Comparison of ENCODE assay signal across 14 cellular contexts in genomic region chr5:151038292-151038745, GRCh38. TPM values are rescaled to one million over a fixed set of nuclear protein-coding genes. Genes with fewer than 3 reads are reported as not detected.
DNase-seq lines count a peak whose midpoint lies in the region; ATAC-seq and TF ChIP-seq lines count a peak whose summit lies in the region.
"Had no signal": no experiment of that assay in that cellular context is flagged by ENCODE, and none has a peak within 500 bp of the region (broad histone marks: within the 10 kb centered on the region; RNA-seq: fewer than 3 reads in every experiment).

No MANE protein-coding gene starts in this region.

- no peak for TF ChIP-seq POLR2A in HCT116 (IDR thresholded peaks at IDR 0.05; ENCODE audit: borderline replicate concordance, extremely low read depth, insufficient read depth, insufficient read length)
- no peak for TF ChIP-seq POLR2A in lower leg skin (IDR thresholded peaks at IDR 0.05)

- H2BK15ac ChIP-seq in neuronal stem cell (ENCODE audit: low read length), result no peak overlapping the region

- intact Hi-C loops in HCT116 (cut with micrococcal nuclease) (no loop called here), ascending aorta (cut with DNase I) (no loop called here), lower leg skin (cut with DNase I; ENCODE audit: low total_unique reads) (no loop called here)

- no peaks in the 10 kb centered on the region for H4K20me1 ChIP-seq in HCT116 (ENCODE audit: insufficient read depth)

- H3K4me3 ChIP-seq in HCT116 (replicated peaks in 1 of 2; ENCODE audit: low read depth in 1 of 2, low read length in 2 of 2), result no peak overlapping the region
- H3K4me3 ChIP-seq in ascending aorta, result peak overlapping the region; percentile 2 to 8
- H3K4me3 ChIP-seq in liver (ENCODE audit: low read depth in 1 of 3, low read length in 3 of 3), result no peak overlapping the region
- H3K4me3 ChIP-seq in neuronal stem cell (ENCODE audit: low read length in 2 of 2), result no peak overlapping the region
- no peak overlapping the region for H3K4me3 ChIP-seq in lower leg skin (ENCODE audit: low read depth, poor library complexity, severe bottlenecking)
- H3K4me3 ChIP-seq: K562, mucosa of descending colon had no signal

- H2BK120ac ChIP-seq in neuronal stem cell (ENCODE audit: low read depth, low read length), result no peak overlapping the region

- POLR2A ChIA-PET in HCT116 (lab: Charles Lee), result interaction anchor here (0.8 kb wide), 1 partner anchor 14 kb away, joined by 3 read pairs; no protein-coding TSS in a partner anchor

- H3K4me1 Mint-ChIP-seq in stimulated activated effector memory CD8-positive, alpha-beta T cell treated with anti-CD3 and anti-CD28 coated beads, Interleukin-12 subunit alpha, Interleukin-12 subunit beta, amount 100 ng/mL, for 72 hours, result peaks cover 22% of the 10 kb centered on the region

- H3K23ac ChIP-seq in neuronal stem cell (ENCODE audit: low read depth, low read length, poor library complexity), result no peak overlapping the region

- H3K27ac ChIP-seq in HCT116 (ENCODE audit: low read depth, low read length) (no peak overlapping the region), ascending aorta (peak overlapping the region; percentile 69 to 78), liver (ENCODE audit: low read depth in 1 of 2, low read length in 2 of 2) (peak overlapping the region; percentile 70 to 90), neuronal stem cell (replicated peaks; ENCODE audit: low read length) (no peak overlapping the region)

- H3K36me3 Mint-ChIP-seq in stimulated activated effector memory CD8-positive, alpha-beta T cell treated with anti-CD3 and anti-CD28 coated beads, Interleukin-12 subunit alpha, Interleukin-12 subunit beta, amount 100 ng/mL, for 72 hours, result peaks cover 100% of the 10 kb centered on the region

- H3K79me1 ChIP-seq in neuronal stem cell (ENCODE audit: low read depth, low read length), result no peaks in the 10 kb centered on the region

- H3K9me3 Mint-ChIP-seq in stimulated activated effector memory CD8-positive, alpha-beta T cell treated with anti-CD3 and anti-CD28 coated beads, Interleukin-12 subunit alpha, Interleukin-12 subunit beta, amount 100 ng/mL, for 72 hours, result no peaks in the 10 kb centered on the region
- H3K9me3 Mint-ChIP-seq: activated T-helper 1 cell treated with anti-CD3 and anti-CD28 coated beads, Interleukin-12 subunit alpha, Interleukin-12 subunit beta, Interleukin-2, Interleukin-4 antibody, amounts not matched to agents 30 ng/mL and 10 ng/mL and 1 ng/mL, durations not matched to agents 14 hours and 24 hours and 36 hours had no signal

- no TSS peak for BruUV-seq in HCT116 (replicated peaks; lab: Mats Ljungman, UMichigan)

- H3K14ac ChIP-seq in neuronal stem cell (ENCODE audit: low read length), result no peak overlapping the region

- H4K8ac ChIP-seq in neuronal stem cell (ENCODE audit: low read depth, low read length), result no peak overlapping the region

- no peaks in the 10 kb centered on the region for H3K79me2 ChIP-seq in HCT116 (ENCODE audit: insufficient read depth, low read length)

- H3K4ac ChIP-seq in neuronal stem cell (ENCODE audit: low read length), result no peak overlapping the region

- H3K4me3 Mint-ChIP-seq in stimulated activated effector memory CD8-positive, alpha-beta T cell treated with anti-CD3 and anti-CD28 coated beads, Interleukin-12 subunit alpha, Interleukin-12 subunit beta, amount 100 ng/mL, for 72 hours, result no peak overlapping the region
- H3K4me3 Mint-ChIP-seq: activated T-helper 1 cell treated with anti-CD3 and anti-CD28 coated beads, Interleukin-12 subunit alpha, Interleukin-12 subunit beta, Interleukin-2, Interleukin-4 antibody, amounts not matched to agents 30 ng/mL and 10 ng/mL and 1 ng/mL, durations not matched to agents 14 hours and 24 hours and 36 hours had no signal

- peak overlapping the region; percentile 80 for H3K27ac Mint-ChIP-seq in stimulated activated effector memory CD8-positive, alpha-beta T cell treated with anti-CD3 and anti-CD28 coated beads, Interleukin-12 subunit alpha, Interleukin-12 subunit beta, amount 100 ng/mL, for 72 hours

- RAD21 ChIA-PET in HCT116 (lab: Charles Lee; ENCODE audit: low non-redundant PET in 1 of 2, low total read pairs in 2 of 2, uncharacterized antibody in 2 of 2, unreplicated experiment in 2 of 2), result no interaction called here

- H3K4me1 ChIP-seq in HCT116 (ENCODE audit: control insufficient read depth in 1 of 2, insufficient read depth in 2 of 2, low read length in 2 of 2) (peaks cover 4 to 62% of the 10 kb centered on the region in 2 experiments; a peak in 3 of 4 replicates), ascending aorta (peaks cover 5 to 17% of the 10 kb centered on the region in 2 donors), liver (ENCODE audit: control insufficient read depth in 4 of 4, insufficient read depth in 4 of 4, low read length in 3 of 4) (peaks cover 33 to 64% (median 59%) of the 10 kb centered on the region in 4 donors), neuronal stem cell (ENCODE audit: control insufficient read depth in 2 of 2, insufficient read depth in 1 of 2, low read depth in 1 of 2, low read length in 2 of 2) (no peaks in the 10 kb centered on the region)

- H3K9me2 ChIP-seq in HCT116 (ENCODE audit: insufficient read depth), result no peaks in the 10 kb centered on the region

- no peak overlapping the region for H2AK5ac ChIP-seq in neuronal stem cell (ENCODE audit: low read depth, low read length)

- CTCF ChIA-PET in HCT116 (lab: Charles Lee), result interaction anchor here (1.5 kb wide), 1 partner anchor 10 kb away, joined by 5 read pairs; no protein-coding TSS in a partner anchor

- no peak overlapping the region for H2AFZ ChIP-seq in HCT116 (ENCODE audit: low read depth, low read length, poor library complexity, severe bottlenecking)
- no peak overlapping the region for H2AFZ ChIP-seq in neuronal stem cell (ENCODE audit: low read length)

- 59% methylated on average over 10 of the region's 10 CpGs for WGBS in liver
- WGBS in neuronal stem cell (ENCODE audit: extremely low coverage in 2 of 2, insufficient read length in 2 of 2, insufficient replicate concordance in 1 of 2), 2 donors, result no CpG with 5 or more reads among the region's 10 CpGs
- WGBS in lower leg skin, 2 donors, result 60 to 74% methylated on average over 8 to 10 of the region's 10 CpGs

- H3K4me2 ChIP-seq in HCT116 (ENCODE audit: low read length), result peak overlapping the region; percentile 41
- H3K4me2 ChIP-seq in neuronal stem cell (ENCODE audit: insufficient read depth, low read length, poor library complexity, severe bottlenecking), result no peak overlapping the region

- H3K36me3 ChIP-seq in HCT116 (ENCODE audit: control insufficient read depth in 1 of 2, insufficient read depth in 2 of 2, low read length in 2 of 2) (peaks cover 8 to 11% of the 10 kb centered on the region in 2 experiments; a peak in 2 of 4 replicates), ascending aorta (peaks cover 69 to 80% of the 10 kb centered on the region in 2 donors), liver (ENCODE audit: control insufficient read depth in 4 of 4, insufficient read depth in 3 of 4, low read depth in 1 of 4, low read length in 3 of 4) (peaks cover 22 to 41% (median 37%) of the 10 kb centered on the region in 4 donors), neuronal stem cell (replicated peaks in 1 of 2; ENCODE audit: control insufficient read depth in 2 of 2, insufficient read depth in 2 of 2, low read length in 2 of 2) (peaks cover 23 to 74% of the 10 kb centered on the region in 2 donors)

- TF ChIP-seq CTCF in HCT116 (IDR thresholded peaks at IDR 0.05 in 2 of 3, conservative IDR thresholded peaks at IDR 0.05 in 1 of 3; ENCODE audit: borderline replicate concordance in 1 of 3, insufficient read depth in 1 of 3, low read depth in 2 of 3, low read length in 2 of 3), result no peak
- no peak for TF ChIP-seq CTCF in ascending aorta (IDR thresholded peaks at IDR 0.05)
- TF ChIP-seq CTCF in liver (IDR thresholded peaks at IDR 0.05; ENCODE audit: low read depth, low read length, missing input control), result no peak
- no peak for TF ChIP-seq CTCF in lower leg skin (IDR thresholded peaks at IDR 0.05)

- H3K9ac ChIP-seq in HCT116 (ENCODE audit: low read length) (peak overlapping the region; percentile 40), liver (ENCODE audit: low read depth in 1 of 2, low read length in 2 of 2) (peak overlapping the region in 1 of 2 donors; percentile 30), neuronal stem cell (ENCODE audit: low read depth, low read length, poor library complexity) (no peak overlapping the region)

- no peak overlapping the region for H2BK12ac ChIP-seq in neuronal stem cell (ENCODE audit: low read length)

- no peak overlapping the region for H2BK5ac ChIP-seq in neuronal stem cell (ENCODE audit: low read length)

- H3K18ac ChIP-seq in neuronal stem cell (ENCODE audit: low read length), result no peak overlapping the region

- H3K27me3 ChIP-seq in HCT116 (ENCODE audit: insufficient read depth, low read length) (no peaks in the 10 kb centered on the region), ascending aorta (no peaks in the 10 kb centered on the region), liver (ENCODE audit: control insufficient read depth in 4 of 4, insufficient read depth in 4 of 4, low read length in 3 of 4) (no peaks in the 10 kb centered on the region), neuronal stem cell (ENCODE audit: control insufficient read depth in 3 of 3, insufficient read depth in 3 of 3, low read depth in 1 of 3, low read length in 3 of 3) (no peaks in the 10 kb centered on the region)

- DNase-seq in HCT116 (ENCODE audit: low read depth, low spot score) (no peak), ascending aorta (ENCODE audit: low spot score in 2 of 2) (no peak), neuronal stem cell (ENCODE audit: low spot score) (no peak), lower leg skin (ENCODE audit: low spot score in 2 of 2) (no peak)
- no peak for DNase-seq in stimulated activated effector memory CD8-positive, alpha-beta T cell treated with anti-CD3 and anti-CD28 coated beads, Interleukin-12 subunit alpha, Interleukin-12 subunit beta, amount 100 ng/mL, for 72 hours (ENCODE audit: low spot score in 2 of 2)
- DNase-seq: hippocampal formation; NCI-H2081 treated with DMSO at 0.1 percent for 48 hours; stimulated activated naive CD4-positive, alpha-beta T cell had no signal

- TF ChIP-seq RAD21 in HCT116 (IDR thresholded peaks at IDR 0.05; ENCODE audit: low read depth) (no peak), liver (IDR thresholded peaks at IDR 0.05) (no peak)

- no peak for ATAC-seq in HCT116
- ATAC-seq in stimulated activated effector memory CD8-positive, alpha-beta T cell treated with anti-CD3 and anti-CD28 coated beads, Interleukin-12 subunit alpha, Interleukin-12 subunit beta, amount 100 ng/mL, for 72 hours, result no peak
- no peak for ATAC-seq in HG03025 (IDR thresholded peaks at IDR 0.05; ENCODE audit: low FRiP score, unreplicated experiment)
- no peak for ATAC-seq in HG03378 (IDR thresholded peaks at IDR 0.05; ENCODE audit: unreplicated experiment)
- ATAC-seq: K562 had no signal

- H4K91ac ChIP-seq in neuronal stem cell (ENCODE audit: low read depth, low read length, poor library complexity), result no peak overlapping the region

- H3K9me3 ChIP-seq in HCT116 (ENCODE audit: control insufficient read depth in 1 of 2, insufficient read depth in 1 of 2, low read depth in 1 of 2, low read length in 2 of 2) (no peaks in the 10 kb centered on the region), ascending aorta (no peaks in the 10 kb centered on the region), liver (ENCODE audit: control insufficient read depth in 4 of 4, low read length in 3 of 4) (no peaks in the 10 kb centered on the region), neuronal stem cell (replicated peaks in 1 of 2; ENCODE audit: control insufficient read depth in 2 of 2, insufficient read depth in 1 of 2, low read depth in 1 of 2, low read length in 2 of 2) (no peaks in the 10 kb centered on the region)
- H3K9me3 ChIP-seq: mucosa of descending colon had no signal

RNA-seq across cellular contexts. Expression of gene GPX3, which starts 17.9 kb away (rescaled TPM):
- total RNA-seq in HCT116 (2021; ENCODE audit: unreplicated experiment) (0.96 TPM), ascending aorta (2,056 TPM), liver (100 to 1,000 TPM in 1 of 2 donors, 10 to 100 TPM in 1; 72.9 to 156 TPM), lower leg skin (100 to 1,000 TPM; 399 to 695 (median 446) TPM)
- 0.10 and 0.55 TPM in 2 replicates for polyA plus RNA-seq in HCT116 (2012)
- polyA plus RNA-seq in liver, result 100 to 1,000 TPM; 318 to 878 TPM
- 17.7 TPM for polyA plus RNA-seq in neuronal stem cell (2013, experiment 1 of 2)
- 16.6 TPM for polyA plus RNA-seq in neuronal stem cell (2013, experiment 2 of 2)
- total RNA-seq: activated T-helper 1 cell treated with anti-CD3 and anti-CD28 coated beads, Interleukin-12 subunit alpha, Interleukin-12 subunit beta, Interleukin-2, Interleukin-4 antibody, amounts not matched to agents 30 ng/mL and 10 ng/mL and 1 ng/mL, durations not matched to agents 14 hours and 24 hours and 36 hours had no signal

RNA-seq across cellular contexts. Expression of gene TNIP1, which starts 42.5 kb away (rescaled TPM):
- total RNA-seq in HCT116 (2021; ENCODE audit: unreplicated experiment) (46.0 TPM), ascending aorta (54.6 TPM), liver (100 to 1,000 TPM in 1 of 2 donors, 10 to 100 TPM in 1; 50.9 to 101 TPM), lower leg skin (100 to 1,000 TPM in 1 of 4 donors, 10 to 100 TPM in 3; 91.2 to 123 (median 98.1) TPM)
- 58.7 and 63.9 TPM in 2 replicates for polyA plus RNA-seq in HCT116 (2012)
- polyA plus RNA-seq in liver, result 10 to 100 TPM; 33.2 to 45.1 TPM
- polyA plus RNA-seq in neuronal stem cell (2013, experiment 1 of 2), result 23.9 TPM
- 23.0 TPM for polyA plus RNA-seq in neuronal stem cell (2013, experiment 2 of 2)

Comparison
In these comparisons a context has a peak if more than half of its experiments do, and no peak if none do; other contexts are left out.
1. H3K27ac ChIP-seq: peak in ascending aorta (2 of 2) and liver (2 of 2); none in HCT116 (single experiment) and neuronal stem cell (single experiment).
2. H3K4me3 ChIP-seq: peak in ascending aorta (2 of 2); none in HCT116 (0 of 2), liver (0 of 3), neuronal stem cell (0 of 2) and lower leg skin (single experiment).
3. RNA of gene GPX3, which starts 17.9 kb away (total RNA-seq): 2,056 TPM in ascending aorta (single experiment), 399 to 695 TPM in lower leg skin and 72.9 to 156 TPM in liver; 0.96 TPM in HCT116 (single experiment); every median in the first group is over 10 times any median in the second.